ENCODE assay signal across 1 cellular context in genomic region chr6:30529349-30529875, GRCh38.
TF ChIP-seq lines count a peak whose summit lies in the region.

No MANE protein-coding gene starts in this region.

TF ChIP-seq in HepG2, 621 proteins besides CTCF, POLR2A, EP300 and RAD21:
- TF ChIP-seq NRL (CRISPR knock-in tag; IDR thresholded peaks at IDR 0.05; ENCODE audit: borderline replicate concordance) (peak; percentile 29; the same call in 1 of the 2 replicates), ZNF354B (CRISPR knock-in tag; IDR thresholded peaks at IDR 0.05) (peak; percentile 25; the same call in 1 of the 2 replicates), ZNF883 (CRISPR knock-in tag; IDR thresholded peaks at IDR 0.05; ENCODE audit: not compliant biosample characterization) (peak; percentile 61), SALL1 (CRISPR knock-in tag; IDR thresholded peaks at IDR 0.05) (0 out of 2 replicates have a peak, but pooled peaks have one; percentile 24), ZNF687 (CRISPR knock-in tag; IDR thresholded peaks at IDR 0.05) (peak; percentile 40), MEF2D (CRISPR knock-in tag; IDR thresholded peaks at IDR 0.05) (0 out of 2 replicates have a peak, but pooled peaks have one; percentile 46), IRX3 (CRISPR knock-in tag; IDR thresholded peaks at IDR 0.05; ENCODE audit: borderline replicate concordance, low read depth) (0 out of 2 replicates have a peak, but pooled peaks have one; percentile 31), ZBTB4 (CRISPR knock-in tag; IDR thresholded peaks at IDR 0.05; ENCODE audit: borderline replicate concordance) (peak; percentile 51; the same call in 1 of the 2 replicates), ARID4A (CRISPR knock-in tag; IDR thresholded peaks at IDR 0.05; ENCODE audit: borderline replicate concordance) (0 out of 2 replicates have a peak, but pooled peaks have one; percentile 31), ZNF619 (CRISPR knock-in tag; IDR thresholded peaks at IDR 0.05) (0 out of 2 replicates have a peak, but pooled peaks have one; percentile 51)
